In the genomic region with DNA sequence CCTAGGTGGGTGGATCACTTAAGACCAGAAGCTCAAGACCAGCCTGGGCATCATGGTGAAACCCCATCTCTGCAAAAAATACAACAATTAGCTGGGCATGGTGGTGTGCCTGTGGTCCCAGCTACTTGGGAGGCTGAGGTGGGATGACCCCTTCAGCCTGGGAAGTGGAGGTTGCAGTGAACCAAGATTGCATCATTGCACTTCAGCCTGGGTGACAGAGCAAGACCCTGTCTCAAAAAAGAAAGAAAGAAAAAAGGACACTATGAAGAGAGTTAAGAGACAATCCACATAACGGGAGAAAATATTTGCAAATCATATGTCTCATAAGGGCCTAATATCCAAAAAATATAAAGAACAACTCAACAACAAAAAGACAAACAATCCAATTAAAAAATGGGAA, we compare ENCODE assay signal across 22 cellular contexts.
"Had no signal": no experiment of that assay in that cellular context is flagged by ENCODE, and none has a peak within 500 bp of the region (broad histone marks: within the 10 kb centered on the region; RNA-seq: fewer than 3 reads in every experiment).

No MANE protein-coding gene starts in this region.

- H3K36me3 ChIP-seq: colonic mucosa, gastrocnemius medialis, ovary, suprapubic skin, transverse colon had no signal

- H3K4me1 Mint-ChIP-seq: endodermal cell, memory B cell, natural killer cell had no signal

- H3K4me3 Mint-ChIP-seq: dendritic cell treated with granulocyte-macrophage colony-stimulating factor and Interleukin-4, amounts not matched to agents 40 ng/mL and 50 ng/mL, for 4 days; endodermal cell; memory B cell; natural killer cell; stimulated activated naive B cell treated with anti-CD40 and anti-IgM and Interleukin-4, amounts not matched to agents 10 μg/mL and 1 μg/mL and 100 μg/mL, for 72 hours; stimulated activated naive CD8-positive, alpha-beta T cell treated with anti-CD3 and anti-CD28 coated beads, Interleukin-15, amount 100 ng/mL, for 72 hours had no signal

- ATAC-seq: esophagus mucosa; gastrocnemius medialis; natural killer cell; psoas muscle; right cardiac atrium; stimulated activated naive B cell treated with anti-CD40 and anti-IgM and Interleukin-4, amounts not matched to agents 10 μg/mL and 1 μg/mL and 100 μg/mL, for 72 hours; stimulated activated naive CD8-positive, alpha-beta T cell treated with anti-CD3 and anti-CD28 coated beads, Interleukin-15, amount 100 ng/mL, for 72 hours had no signal

- H3K9me3 Mint-ChIP-seq: dendritic cell treated with granulocyte-macrophage colony-stimulating factor and Interleukin-4, amounts not matched to agents 40 ng/mL and 50 ng/mL, for 4 days; memory B cell; natural killer cell; stimulated activated naive B cell treated with anti-CD40 and anti-IgM and Interleukin-4, amounts not matched to agents 10 μg/mL and 1 μg/mL and 100 μg/mL, for 72 hours; stimulated activated naive CD8-positive, alpha-beta T cell treated with anti-CD3 and anti-CD28 coated beads, Interleukin-15, amount 100 ng/mL, for 72 hours had no signal

- H3K9me3 ChIP-seq: colonic mucosa, gastrocnemius medialis, ovary, psoas muscle, suprapubic skin, transverse colon had no signal

- H3K27me3 Mint-ChIP-seq: dendritic cell treated with granulocyte-macrophage colony-stimulating factor and Interleukin-4, amounts not matched to agents 40 ng/mL and 50 ng/mL, for 4 days; memory B cell; stimulated activated naive B cell treated with anti-CD40 and anti-IgM and Interleukin-4, amounts not matched to agents 10 μg/mL and 1 μg/mL and 100 μg/mL, for 72 hours had no signal

- H3K36me3 Mint-ChIP-seq: memory B cell; natural killer cell; stimulated activated naive B cell treated with anti-CD40 and anti-IgM and Interleukin-4, amounts not matched to agents 10 μg/mL and 1 μg/mL and 100 μg/mL, for 72 hours had no signal

- H3K27ac ChIP-seq: colonic mucosa, epithelial cell of prostate, gastrocnemius medialis, ovary, psoas muscle, suprapubic skin, transverse colon had no signal

- H3K4me1 ChIP-seq: colonic mucosa had no signal

- H3K27ac Mint-ChIP-seq: dendritic cell treated with granulocyte-macrophage colony-stimulating factor and Interleukin-4, amounts not matched to agents 40 ng/mL and 50 ng/mL, for 4 days; endodermal cell; memory B cell; natural killer cell; stimulated activated naive B cell treated with anti-CD40 and anti-IgM and Interleukin-4, amounts not matched to agents 10 μg/mL and 1 μg/mL and 100 μg/mL, for 72 hours; stimulated activated naive CD8-positive, alpha-beta T cell treated with anti-CD3 and anti-CD28 coated beads, Interleukin-15, amount 100 ng/mL, for 72 hours had no signal

- H3K27me3 ChIP-seq: colonic mucosa, gastrocnemius medialis, ovary, suprapubic skin, transverse colon had no signal

- DNase-seq: colonic mucosa; effector CD8-positive, alpha-beta T cell; endodermal cell; foreskin fibroblast; gastrocnemius medialis; natural killer cell; occipital lobe; ovary; psoas muscle; small intestine; stimulated activated CD4-positive, alpha-beta T cell treated with anti-CD3 and anti-CD28 coated beads, Interleukin-15, amount 100 ng/mL, for 24 hours; stimulated activated CD4-positive, alpha-beta T cell treated with anti-CD3 and anti-CD28 coated beads, Interleukin-2, amount 100 ng/mL, for 48 hours; stimulated activated naive B cell treated with anti-CD40 and anti-IgM and Interleukin-4, amounts not matched to agents 10 μg/mL and 1 μg/mL and 100 μg/mL, for 72 hours; stimulated activated naive CD8-positive, alpha-beta T cell treated with anti-CD3 and anti-CD28 coated beads, Interleukin-15, amount 100 ng/mL, for 72 hours; transverse colon had no signal

- H3K4me3 ChIP-seq: colonic mucosa, gastrocnemius medialis, lung, ovary, psoas muscle, suprapubic skin, transverse colon had no signal
